Comparison of ENCODE assay signal across 8 cellular contexts in genomic region chr19:50639121-50640112, GRCh38. TPM values are rescaled to one million over a fixed set of nuclear protein-coding genes. Genes with fewer than 3 reads are reported as not detected.
A peak's percentile ranks its signal among the peaks of the same experiment; 100 is the strongest.
DNase-seq lines count a peak whose midpoint lies in the region; ATAC-seq and TF ChIP-seq lines count a peak whose summit lies in the region.

TSS of gene SYT3 (minus strand) at chr19:50639881. CDS start at chr19:50637411, 2,470 bp downstream.

- H3K27me3 Mint-ChIP-seq in activated CD4-positive, alpha-beta T cell treated with anti-CD3 and anti-CD28 coated beads, Interleukin-2, amount 10 ng/mL, durations not matched to agents 7 days and 5 days = peaks cover 34% of the 10 kb centered on the region
- H3K27me3 Mint-ChIP-seq in naive thymus-derived CD4-positive, alpha-beta T cell = peaks cover 27 to 53% (median 43%) of the 10 kb centered on the region in 5 donors

- peak within 1 kb of the TSS; percentile 42 for H3K4me3 Mint-ChIP-seq in activated CD4-positive, alpha-beta T cell treated with anti-CD3 and anti-CD28 coated beads, Interleukin-2, amount 10 ng/mL, durations not matched to agents 7 days and 5 days
- peak within 1 kb of the TSS; percentile 8 to 91 (median 82) for H3K4me3 Mint-ChIP-seq in naive thymus-derived CD4-positive, alpha-beta T cell

- no peak for TF ChIP-seq CTCF in BE2C (IDR thresholded peaks at IDR 0.05; ENCODE audit: low read depth, low read length)
- no peak for TF ChIP-seq CTCF in esophagus muscularis mucosa (IDR thresholded peaks at IDR 0.05)
- no peak for TF ChIP-seq CTCF in tibial artery (IDR thresholded peaks at IDR 0.05)

- CTCF ChIA-PET in activated CD4-positive, alpha-beta T cell treated with anti-CD3 and anti-CD28 coated beads, Interleukin-2, amount 10 ng/mL, durations not matched to agents 7 days and 5 days (lab: Charles Lee) = no interaction called here
- CTCF ChIA-PET in naive thymus-derived CD4-positive, alpha-beta T cell (lab: Charles Lee) = no interaction called here

- H3K4me1 Mint-ChIP-seq in activated CD4-positive, alpha-beta T cell treated with anti-CD3 and anti-CD28 coated beads, Interleukin-2, amount 10 ng/mL, durations not matched to agents 7 days and 5 days = no peaks in the 10 kb centered on the region
- H3K4me1 Mint-ChIP-seq in naive thymus-derived CD4-positive, alpha-beta T cell = peaks cover 0 to 11% (median 6%) of the 10 kb centered on the region in 7 donors

- H3K27me3 ChIP-seq in BE2C (peaks cover 33% of the 10 kb centered on the region), HUES48 (ENCODE audit: control insufficient read depth, insufficient read depth, low read length) (peaks cover 24% of the 10 kb centered on the region), esophagus muscularis mucosa (peaks cover 0 to 89% (median 16%) of the 10 kb centered on the region in 4 donors), tibial artery (peaks cover 0 to 77% of the 10 kb centered on the region in 2 donors)
- no peaks in the 10 kb centered on the region for H3K27me3 ChIP-seq in naive thymus-derived CD4-positive, alpha-beta T cell (ENCODE audit: control insufficient read depth in 2 of 2, insufficient read depth in 2 of 2, low read length in 2 of 2)

- no peak within 1 kb of the TSS for H3K27ac ChIP-seq in HUES48 (ENCODE audit: low read depth, low read length)
- H3K27ac ChIP-seq in esophagus muscularis mucosa (replicated peaks in 1 of 4) = no peak within 1 kb of the TSS
- H3K27ac ChIP-seq in naive thymus-derived CD4-positive, alpha-beta T cell (ENCODE audit: low read depth, low read length) = no peak within 1 kb of the TSS
- H3K27ac ChIP-seq in tibial artery = no peak within 1 kb of the TSS

- H3K9me3 Mint-ChIP-seq in activated CD4-positive, alpha-beta T cell treated with anti-CD3 and anti-CD28 coated beads, Interleukin-2, amount 10 ng/mL, durations not matched to agents 7 days and 5 days = peaks cover 4% of the 10 kb centered on the region
- peaks cover 0 to 31% (median 19%) of the 10 kb centered on the region in 11 donors for H3K9me3 Mint-ChIP-seq in naive thymus-derived CD4-positive, alpha-beta T cell

- H3K36me3 ChIP-seq in BE2C (no peaks in the 10 kb centered on the region), HUES48 (ENCODE audit: control insufficient read depth, insufficient read depth, low read length) (no peaks in the 10 kb centered on the region), esophagus muscularis mucosa (no peaks in the 10 kb centered on the region), tibial artery (no peaks in the 10 kb centered on the region)
- H3K36me3 ChIP-seq in naive thymus-derived CD4-positive, alpha-beta T cell (ENCODE audit: control insufficient read depth in 2 of 3, insufficient read depth in 3 of 3, low read length in 3 of 3) = no peaks in the 10 kb centered on the region

- H3K4me1 ChIP-seq in BE2C (no peaks in the 10 kb centered on the region), HUES48 (ENCODE audit: control insufficient read depth, insufficient read depth, low read length) (peaks cover 4% of the 10 kb centered on the region; the same call in 1 of the 2 replicates), esophagus muscularis mucosa (peaks cover 0 to 15% (median 13%) of the 10 kb centered on the region in 4 donors), tibial artery (peaks cover 0 to 13% (median 5%) of the 10 kb centered on the region in 4 donors)
- H3K4me1 ChIP-seq in naive thymus-derived CD4-positive, alpha-beta T cell (ENCODE audit: control insufficient read depth in 2 of 2, insufficient read depth in 2 of 2, low read length in 2 of 2) = no peaks in the 10 kb centered on the region

- H3K4me3 ChIP-seq in BE2C (ENCODE audit: low read depth, low read length) = peak within 1 kb of the TSS; percentile 76
- H3K4me3 ChIP-seq in HUES48 (ENCODE audit: low read depth, low read length) = peak within 1 kb of the TSS; percentile 82
- peak within 1 kb of the TSS; percentile 51 to 68 (median 59) for H3K4me3 ChIP-seq in esophagus muscularis mucosa
- H3K4me3 ChIP-seq in naive thymus-derived CD4-positive, alpha-beta T cell (ENCODE audit: low read length) = peak within 1 kb of the TSS; percentile 30
- peak within 1 kb of the TSS; percentile 18 to 41 for H3K4me3 ChIP-seq in tibial artery

- H3K36me3 Mint-ChIP-seq in activated CD4-positive, alpha-beta T cell treated with anti-CD3 and anti-CD28 coated beads, Interleukin-2, amount 10 ng/mL, durations not matched to agents 7 days and 5 days (ENCODE audit: low read depth) = no peaks in the 10 kb centered on the region
- H3K36me3 Mint-ChIP-seq in naive thymus-derived CD4-positive, alpha-beta T cell = peaks cover 0 to 9% (median 0%) of the 10 kb centered on the region in 5 donors

- no peak within 1 kb of the TSS for H3K9ac ChIP-seq in HUES48 (ENCODE audit: low read depth, low read length)

- DNase-seq in BE2C (peak; percentile 79), esophagus muscularis mucosa (ENCODE audit: extremely low spot score) (no peak), tibial artery (no peak), NCI-H2107 treated with DMSO at 0.1 percent for 48 hours (lab: John Stamatoyannopoulos, UW; ENCODE audit: unreplicated experiment) (no peak)
- no peak for DNase-seq in activated CD4-positive, alpha-beta T cell treated with anti-CD3 and anti-CD28 coated beads, Interleukin-2, amount 10 ng/mL, durations not matched to agents 7 days and 5 days
- peak in 7 of 9 donors; percentile 7 to 55 (median 13) for DNase-seq in naive thymus-derived CD4-positive, alpha-beta T cell

- TF ChIP-seq EP300 in esophagus muscularis mucosa (IDR thresholded peaks at IDR 0.05) = no peak

- POLR2A ChIA-PET in activated CD4-positive, alpha-beta T cell treated with anti-CD3 and anti-CD28 coated beads, Interleukin-2, amount 10 ng/mL, durations not matched to agents 7 days and 5 days (lab: Charles Lee) = no interaction called here
- POLR2A ChIA-PET in naive thymus-derived CD4-positive, alpha-beta T cell (lab: Charles Lee) = interaction anchor here (0.6 kb wide), 1 partner anchor 424 kb away, joined by 4 read pairs; no protein-coding TSS in a partner anchor

- ATAC-seq in naive thymus-derived CD4-positive, alpha-beta T cell = peak; percentile 79
- ATAC-seq in GM19023 (IDR thresholded peaks at IDR 0.05; ENCODE audit: unreplicated experiment) = no peak

- WGBS in esophagus muscularis mucosa = under 1% methylated on average over 35 of the region's 76 CpGs

- intact Hi-C loops in esophagus muscularis mucosa (cut with DNase I) = no loop called here
- intact Hi-C loops in naive thymus-derived CD4-positive, alpha-beta T cell (cut with micrococcal nuclease) = no loop called here
- intact Hi-C loops in tibial artery (cut with DNase I; ENCODE audit: low total_unique reads) = no loop called here

- TF ChIP-seq POLR2A in esophagus muscularis mucosa (IDR thresholded peaks at IDR 0.05; ENCODE audit: low read depth) = no peak

- no peak within 1 kb of the TSS for H3K27ac Mint-ChIP-seq in activated CD4-positive, alpha-beta T cell treated with anti-CD3 and anti-CD28 coated beads, Interleukin-2, amount 10 ng/mL, durations not matched to agents 7 days and 5 days
- peak within 1 kb of the TSS in 2 of 9 donors; percentile 52 to 59 for H3K27ac Mint-ChIP-seq in naive thymus-derived CD4-positive, alpha-beta T cell

- H3K9me3 ChIP-seq in BE2C (no peaks in the 10 kb centered on the region), HUES48 (ENCODE audit: control insufficient read depth, insufficient read depth, low read length) (peaks cover 4% of the 10 kb centered on the region; the same call in 1 of the 2 replicates), esophagus muscularis mucosa (peaks cover 0 to 15% (median 13%) of the 10 kb centered on the region in 4 donors), tibial artery (peaks cover 0 to 6% (median 0%) of the 10 kb centered on the region in 3 donors)
- peaks cover 0 to 9% (median 0%) of the 10 kb centered on the region in 3 experiments for H3K9me3 ChIP-seq in naive thymus-derived CD4-positive, alpha-beta T cell (ENCODE audit: control insufficient read depth in 2 of 3, low read length in 3 of 3)

RNA-seq across cellular contexts. Expression of gene SYT3, which starts in this region (rescaled TPM):
- polyA plus RNA-seq in BE2C (2012; ENCODE audit: insufficient read depth, insufficient read length, low read depth) = 1.4 TPM
- total RNA-seq in activated CD4-positive, alpha-beta T cell treated with anti-CD3 and anti-CD28 coated beads, Interleukin-2, amount 10 ng/mL, durations not matched to agents 7 days and 5 days = not detected
- 1 to 10 TPM in 1 of 4 donors, under 1 TPM in 2, not detected in 1; 0.17 to 1.2 (median 0.71) TPM for total RNA-seq in esophagus muscularis mucosa
- under 1 TPM in 2 of 5 experiments, not detected in 3; 0.13 TPM for total RNA-seq in naive thymus-derived CD4-positive, alpha-beta T cell
- under 1 TPM; 0.16 to 0.47 TPM for polyA plus RNA-seq in naive thymus-derived CD4-positive, alpha-beta T cell

Comparison
In these comparisons a context has a peak if more than half of its experiments do, and no peak if none do; other contexts are left out.
1. Peak in DNase-seq, ATAC-seq and H3K4me3 ChIP-seq in naive thymus-derived CD4-positive, alpha-beta T cell; RNA of the gene not detected or under 1 TPM.
2. H3K4me3 ChIP-seq: peak in every context shown above with its lines; median percentile 82 in HUES48; 76 in BE2C; 59 in esophagus muscularis mucosa; 30 in naive thymus-derived CD4-positive, alpha-beta T cell; 30 in tibial artery.